8 cellular contexts compared by ENCODE assay signal in genomic region chr22:40922484-40923303, GRCh38. TPM values are rescaled to one million over a fixed set of nuclear protein-coding genes. Genes with fewer than 3 reads are reported as not detected.
A peak's percentile ranks its signal among the peaks of the same experiment; 100 is the strongest.
DNase-seq lines count a peak whose midpoint lies in the region; ATAC-seq, FAIRE-seq and TF ChIP-seq lines count a peak whose summit lies in the region.

No MANE protein-coding gene starts in this region.

- peaks cover 34% of the 10 kb centered on the region for H3K36me3 Mint-ChIP-seq in CD4-positive, CD25-positive, alpha-beta regulatory T cell
- H3K36me3 Mint-ChIP-seq in activated naive CD8-positive, alpha-beta T cell treated with anti-CD3 and anti-CD28 coated beads, Interleukin-2, amount 50 U/mL, for 24 hours (ENCODE audit: low read depth), result peaks cover 25% of the 10 kb centered on the region

- H3K9me3 ChIP-seq in CD4-positive, CD25-positive, alpha-beta regulatory T cell (ENCODE audit: control insufficient read depth in 2 of 2, low read length in 2 of 2), result no peaks in the 10 kb centered on the region

- peaks cover 4% of the 10 kb centered on the region for H3K4me1 ChIP-seq in CD4-positive, CD25-positive, alpha-beta regulatory T cell (ENCODE audit: control insufficient read depth, insufficient read depth, low read length, poor library complexity, severe bottlenecking)

- FAIRE-seq in GM12891 (lab: Jason Lieb, UNC), result peak; percentile 88

- DNase-seq in CD4-positive, CD25-positive, alpha-beta regulatory T cell, result peak in 2 of 3 donors; percentile 73 to 85
- DNase-seq in GM12891 (ENCODE audit: insufficient read length, low spot score), result peak; percentile 14
- DNase-seq in NCI-H2196 treated with DMSO at 0.1 percent for 48 hours (lab: John Stamatoyannopoulos, UW; ENCODE audit: unreplicated experiment), result peak; percentile 13
- no peak for DNase-seq in activated naive CD8-positive, alpha-beta T cell treated with anti-CD3 and anti-CD28 coated beads, Interleukin-2, amount 50 U/mL, for 24 hours
- DNase-seq in Right ventricle myocardium superior, result no peak
- peak; percentile 41 for DNase-seq in putamen (ENCODE audit: low spot score)

- H3K27me3 Mint-ChIP-seq in CD4-positive, CD25-positive, alpha-beta regulatory T cell, result no peaks in the 10 kb centered on the region
- no peaks in the 10 kb centered on the region for H3K27me3 Mint-ChIP-seq in activated naive CD8-positive, alpha-beta T cell treated with anti-CD3 and anti-CD28 coated beads, Interleukin-2, amount 50 U/mL, for 24 hours

- no peak overlapping the region for H3K27ac ChIP-seq in CD4-positive, CD25-positive, alpha-beta regulatory T cell (ENCODE audit: insufficient read depth, low read length, poor library complexity, severe bottlenecking)

- H3K4me3 Mint-ChIP-seq in CD4-positive, CD25-positive, alpha-beta regulatory T cell, result peak overlapping the region in 2 of 4 donors; percentile 6 to 34
- H3K4me3 Mint-ChIP-seq in activated naive CD8-positive, alpha-beta T cell treated with anti-CD3 and anti-CD28 coated beads, Interleukin-2, amount 50 U/mL, for 24 hours, result no peak overlapping the region

- peaks cover 21% of the 10 kb centered on the region for H3K36me3 ChIP-seq in CD4-positive, CD25-positive, alpha-beta regulatory T cell (ENCODE audit: control insufficient read depth, insufficient read depth, low read length)

- TF ChIP-seq POLR2A in GM12891 (IDR thresholded peaks at IDR 0.05; ENCODE audit: low read depth, low read length), result no peak

- H3K9me3 Mint-ChIP-seq in CD4-positive, CD25-positive, alpha-beta regulatory T cell, result no peaks in the 10 kb centered on the region
- no peaks in the 10 kb centered on the region for H3K9me3 Mint-ChIP-seq in activated naive CD8-positive, alpha-beta T cell treated with anti-CD3 and anti-CD28 coated beads, Interleukin-2, amount 50 U/mL, for 24 hours

- peak; percentile 64 to 86 for ATAC-seq in CD4-positive, CD25-positive, alpha-beta regulatory T cell (ENCODE audit: low read depth in 2 of 2)
- ATAC-seq in activated naive CD8-positive, alpha-beta T cell treated with anti-CD3 and anti-CD28 coated beads, Interleukin-2, amount 50 U/mL, for 24 hours, result peak; percentile 66
- ATAC-seq in Right ventricle myocardium superior (ENCODE audit: poor library complexity), result peak; percentile 85
- ATAC-seq in GM19467 (IDR thresholded peaks at IDR 0.05; ENCODE audit: unreplicated experiment), result no peak
- no peak for ATAC-seq in GM21526 (IDR thresholded peaks at IDR 0.05; ENCODE audit: low FRiP score, unreplicated experiment)

- intact Hi-C loops in Right ventricle myocardium superior (cut with DNase I), result loop anchor here (10.0 kb wide), 1 partner anchor 202 kb away; no protein-coding TSS in a partner anchor

- no peaks in the 10 kb centered on the region for H3K27me3 ChIP-seq in CD4-positive, CD25-positive, alpha-beta regulatory T cell (ENCODE audit: control insufficient read depth, insufficient read depth, low read length)

- H3K4me1 Mint-ChIP-seq in CD4-positive, CD25-positive, alpha-beta regulatory T cell, result peaks cover 5 to 8% (median 6%) of the 10 kb centered on the region in 4 donors
- H3K4me1 Mint-ChIP-seq in activated naive CD8-positive, alpha-beta T cell treated with anti-CD3 and anti-CD28 coated beads, Interleukin-2, amount 50 U/mL, for 24 hours, result peaks cover 3% of the 10 kb centered on the region

- peak overlapping the region; percentile 61 for H3K4me3 ChIP-seq in CD4-positive, CD25-positive, alpha-beta regulatory T cell (ENCODE audit: low read depth, low read length)

- H3K27ac Mint-ChIP-seq in CD4-positive, CD25-positive, alpha-beta regulatory T cell, result peak overlapping the region; percentile 39 to 85 (median 65)
- no peak overlapping the region for H3K27ac Mint-ChIP-seq in activated naive CD8-positive, alpha-beta T cell treated with anti-CD3 and anti-CD28 coated beads, Interleukin-2, amount 50 U/mL, for 24 hours

TF ChIP-seq in GM12891, 5 proteins besides CTCF, POLR2A, EP300 and RAD21:
- TF ChIP-seq TAF1 (IDR thresholded peaks at IDR 0.05; ENCODE audit: low read depth, low read length), result no peak
- TF ChIP-seq POLR2AphosphoS5 (IDR thresholded peaks at IDR 0.05; ENCODE audit: low read depth, low read length), result no peak
- no peak for TF ChIP-seq PAX5 (IDR thresholded peaks at IDR 0.05; ENCODE audit: insufficient read depth, low read length, severe bottlenecking)
- no peak for TF ChIP-seq SPI1 (IDR thresholded peaks at IDR 0.05; ENCODE audit: low read depth, low read length)
- TF ChIP-seq POU2F2 (IDR thresholded peaks at IDR 0.05; ENCODE audit: low read depth, low read length), result no peak

RNA-seq across cellular contexts. Expression of gene RBX1, which starts 28.5 kb away (rescaled TPM):
- 40.8 TPM for total RNA-seq in CD4-positive, CD25-positive, alpha-beta regulatory T cell
- polyA plus RNA-seq in CD4-positive, CD25-positive, alpha-beta regulatory T cell, result 100 to 1,000 TPM; 201 to 264 (median 223) TPM
- 162 TPM for polyA plus RNA-seq in GM12891 (2012; ENCODE audit: low read depth, missing spikeins)
- 65.7 TPM for total RNA-seq in Right ventricle myocardium superior

Comparison
In these comparisons a context has a peak if more than half of its experiments do, and no peak if none do; other contexts are left out.
1. ATAC-seq: peak in CD4-positive, CD25-positive, alpha-beta regulatory T cell (2 of 2), activated naive CD8-positive, alpha-beta T cell treated with anti-CD3 and anti-CD28 coated beads, Interleukin-2, amount 50 U/mL, for 24 hours (single experiment) and Right ventricle myocardium superior (single experiment); none in GM19467 (single experiment) and GM21526 (single experiment).
2. DNase-seq: peak in CD4-positive, CD25-positive, alpha-beta regulatory T cell (2 of 3), GM12891 (single experiment), NCI-H2196 treated with DMSO at 0.1 percent for 48 hours (single experiment) and putamen (single experiment); none in activated naive CD8-positive, alpha-beta T cell treated with anti-CD3 and anti-CD28 coated beads, Interleukin-2, amount 50 U/mL, for 24 hours (single experiment) and Right ventricle myocardium superior (single experiment).